Comparison of ENCODE assay signal across 22 cellular contexts in genomic region chr18:13482641-13482945, GRCh38.
DNase-seq lines count a peak whose midpoint lies in the region; ATAC-seq lines count a peak whose summit lies in the region.
"Had no signal": no experiment of that assay in that cellular context is flagged by ENCODE, and none has a peak within 500 bp of the region (broad histone marks: within the 10 kb centered on the region; RNA-seq: fewer than 3 reads in every experiment).

No MANE protein-coding gene starts in this region.

- H3K36me3 Mint-ChIP-seq in activated CD4-positive, alpha-beta T cell treated with anti-CD3 and anti-CD28 coated beads for 36 hours (ENCODE audit: low read depth) = peaks cover 25% of the 10 kb centered on the region
- peaks cover 18% of the 10 kb centered on the region for H3K36me3 Mint-ChIP-seq in activated naive CD8-positive, alpha-beta T cell

- POLR2A ChIA-PET in activated CD4-positive, alpha-beta T cell treated with anti-CD3 and anti-CD28 coated beads for 36 hours (lab: Charles Lee) = no interaction called here

- H3K4me1 Mint-ChIP-seq in activated CD4-positive, alpha-beta T cell treated with anti-CD3 and anti-CD28 coated beads for 36 hours = peaks cover 36% of the 10 kb centered on the region
- H3K4me1 Mint-ChIP-seq in activated naive CD8-positive, alpha-beta T cell (ENCODE audit: low read depth) = peaks cover 53% of the 10 kb centered on the region

- H3K27me3 Mint-ChIP-seq in activated CD4-positive, alpha-beta T cell treated with anti-CD3 and anti-CD28 coated beads for 36 hours = no peaks in the 10 kb centered on the region
- no peaks in the 10 kb centered on the region for H3K27me3 Mint-ChIP-seq in activated naive CD8-positive, alpha-beta T cell

- no peaks in the 10 kb centered on the region for H3K9me3 Mint-ChIP-seq in activated CD4-positive, alpha-beta T cell treated with anti-CD3 and anti-CD28 coated beads for 36 hours (ENCODE audit: low read depth)
- no peaks in the 10 kb centered on the region for H3K9me3 Mint-ChIP-seq in activated naive CD8-positive, alpha-beta T cell (ENCODE audit: low read depth)

- intact Hi-C loops in activated CD4-positive, alpha-beta T cell treated with anti-CD3 and anti-CD28 coated beads for 36 hours (cut with DNase I, micrococcal nuclease) = no loop called here
- intact Hi-C loops in sciatic nerve (cut with DNase I) = no loop called here

- H3K4me3 Mint-ChIP-seq in activated CD4-positive, alpha-beta T cell treated with anti-CD3 and anti-CD28 coated beads for 36 hours = no peak overlapping the region
- no peak overlapping the region for H3K4me3 Mint-ChIP-seq in activated naive CD8-positive, alpha-beta T cell
- H3K4me3 Mint-ChIP-seq: activated T-cell treated with anti-CD3 and anti-CD28 coated beads, Interleukin-2, amount 50 U/mL, for 4 hours; nephron had no signal

- ATAC-seq in activated CD4-positive, alpha-beta T cell treated with anti-CD3 and anti-CD28 coated beads for 36 hours = no peak
- ATAC-seq in HG02870 (IDR thresholded peaks at IDR 0.05; ENCODE audit: unreplicated experiment) = peak; percentile 23
- no peak for ATAC-seq in sciatic nerve
- no peak for ATAC-seq in GM21737 (IDR thresholded peaks at IDR 0.05; ENCODE audit: unreplicated experiment)
- ATAC-seq: gastrocnemius medialis; stimulated activated naive CD8-positive, alpha-beta T cell treated with anti-CD3 and anti-CD28 coated beads, Interleukin-15, Interleukin-2, amounts not matched to agents 100 U/mL and 50 U/mL, for 24 hours had no signal

- DNase-seq in activated CD4-positive, alpha-beta T cell treated with anti-CD3 and anti-CD28 coated beads for 36 hours = no peak
- DNase-seq in activated CD4-positive, alpha-beta T cell treated with anti-CD3 and anti-CD28 coated beads for 4 hours = no peak
- DNase-seq in sciatic nerve (ENCODE audit: low spot score) = peak; percentile 10
- DNase-seq in Kasumi-1 (lab: John Stamatoyannopoulos, UW) = no peak
- no peak for DNase-seq in NAMALWA (ENCODE audit: low spot score)
- DNase-seq: 8988T; activated CD4-positive, alpha-beta T cell treated with anti-CD3 and anti-CD28 coated beads, Interleukin-2, amount 50 U/mL, for 4 hours; activated T-cell treated with anti-CD3 and anti-CD28 coated beads, Interleukin-2, amount 50 U/mL, for 4 hours; DMS 273 treated with DMSO at 0.1 percent for 48 hours; erythroblast; gastrocnemius medialis; GDM1; kidney glomerular epithelial cell; mesenchymal stem cell; NCI-H1105; NCI-H526; stimulated activated naive CD8-positive, alpha-beta T cell treated with anti-CD3 and anti-CD28 coated beads, Interleukin-15, Interleukin-2, amounts not matched to agents 100 U/mL and 50 U/mL, for 24 hours; trophoblast cell had no signal

- CTCF ChIA-PET in activated CD4-positive, alpha-beta T cell treated with anti-CD3 and anti-CD28 coated beads for 36 hours (lab: Charles Lee) = interaction anchor here (1.7 kb wide), 1 partner anchor 313 kb away, joined by 3 read pairs; no protein-coding TSS in a partner anchor

- peak overlapping the region; percentile 42 for H3K27ac Mint-ChIP-seq in activated CD4-positive, alpha-beta T cell treated with anti-CD3 and anti-CD28 coated beads for 36 hours
- H3K27ac Mint-ChIP-seq in activated naive CD8-positive, alpha-beta T cell = peak overlapping the region; percentile 86
- H3K27ac Mint-ChIP-seq: nephron had no signal
